In the genomic region with DNA sequence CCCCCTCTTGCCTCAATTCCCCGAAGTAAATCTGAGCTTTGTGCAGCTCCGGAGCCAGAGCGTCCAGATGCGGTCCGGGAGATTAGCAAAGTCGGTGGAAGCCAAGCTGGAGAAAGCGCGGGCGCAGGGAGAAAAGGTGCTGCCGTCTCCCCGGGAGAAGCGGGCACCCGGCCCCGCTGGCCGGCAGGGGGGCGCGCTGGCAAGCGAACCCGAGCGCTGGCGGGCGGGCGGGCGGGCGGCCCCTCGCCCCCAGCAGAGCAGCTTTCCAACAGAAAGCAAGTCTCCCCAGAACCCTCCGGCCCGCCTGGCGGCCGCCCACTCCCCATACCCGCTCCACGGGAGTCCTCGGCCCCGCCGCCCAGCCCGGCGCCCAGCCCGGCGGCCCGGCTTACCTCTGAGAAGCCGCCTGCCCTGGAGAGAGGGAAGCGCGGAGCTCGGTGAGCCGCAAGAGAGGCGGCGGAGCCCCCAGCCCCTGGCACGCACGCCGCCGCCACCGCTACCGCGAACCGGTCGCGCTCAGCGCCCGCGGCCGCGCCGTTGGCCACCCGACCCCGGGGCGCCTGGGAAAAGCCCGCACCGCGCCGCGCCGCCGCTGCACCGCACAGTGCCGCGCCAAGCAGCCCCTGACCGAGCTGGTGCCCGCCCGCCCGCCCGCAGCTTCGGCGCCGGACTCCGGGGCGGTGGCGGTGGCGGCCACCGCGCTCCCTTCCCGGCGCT, we compare ENCODE assay signal across 8 cellular contexts. TPM values are rescaled to one million over a fixed set of nuclear protein-coding genes. Genes with fewer than 3 reads are reported as not detected.
DNase-seq lines count a peak whose midpoint lies in the region; ATAC-seq and TF ChIP-seq lines count a peak whose summit lies in the region.

No MANE protein-coding gene starts in this region.

- H3K4me3 Mint-ChIP-seq in activated naive CD8-positive, alpha-beta T cell = peak overlapping the region; percentile 77
- peak overlapping the region; percentile 90 for H3K4me3 Mint-ChIP-seq in type B pancreatic cell

- TF ChIP-seq CTCF in type B pancreatic cell (conservative IDR thresholded peaks at IDR 0.05) = peak; percentile 38

- H3K36me3 Mint-ChIP-seq in activated naive CD8-positive, alpha-beta T cell = no peaks in the 10 kb centered on the region
- H3K36me3 Mint-ChIP-seq in type B pancreatic cell = no peaks in the 10 kb centered on the region

- ATAC-seq in HG03103 (IDR thresholded peaks at IDR 0.05; ENCODE audit: low read depth, unreplicated experiment) (peak; percentile 13), left colon (peak; percentile 6)

- DNase-seq in DMS53 (lab: John Stamatoyannopoulos, UW) (peak; percentile 54), DMS53 treated with DMSO at 0.1 percent for 48 hours (lab: John Stamatoyannopoulos, UW; ENCODE audit: unreplicated experiment) (no peak), left colon (no peak), type B pancreatic cell (ENCODE audit: extremely low spot score, unreplicated experiment) (no peak), amniotic stem cell (lab: John Stamatoyannopoulos, UW) (no peak), NCI-H1930 (lab: John Stamatoyannopoulos, UW) (no peak)

- intact Hi-C loops in left colon (cut with DNase I, micrococcal nuclease) = no loop called here

- no peaks in the 10 kb centered on the region for H3K9me3 Mint-ChIP-seq in activated naive CD8-positive, alpha-beta T cell (ENCODE audit: low read depth)
- no peaks in the 10 kb centered on the region for H3K9me3 Mint-ChIP-seq in type B pancreatic cell

- H3K27me3 Mint-ChIP-seq in activated naive CD8-positive, alpha-beta T cell = peaks cover 12% of the 10 kb centered on the region
- peaks cover 71% of the 10 kb centered on the region for H3K27me3 Mint-ChIP-seq in type B pancreatic cell

- H3K4me1 Mint-ChIP-seq in activated naive CD8-positive, alpha-beta T cell (ENCODE audit: low read depth) = peaks cover 25% of the 10 kb centered on the region
- peaks cover 7% of the 10 kb centered on the region for H3K4me1 Mint-ChIP-seq in type B pancreatic cell (ENCODE audit: unreplicated experiment)

- no peak overlapping the region for H3K27ac Mint-ChIP-seq in activated naive CD8-positive, alpha-beta T cell
- no peak overlapping the region for H3K27ac Mint-ChIP-seq in type B pancreatic cell

RNA-seq across cellular contexts. Expression of a gene that starts 0.5 kb away (rescaled TPM):
- 1 to 10 TPM in 1 of 2 donors, under 1 TPM in 1; 0.67 to 1.0 TPM for total RNA-seq in left colon
- 2.6 and 6.0 TPM in 2 replicates for total RNA-seq in type B pancreatic cell (ENCODE audit: low replicate concordance)

RNA-seq across cellular contexts. Expression of a gene that starts 29.2 kb away (rescaled TPM):
- total RNA-seq in left colon (100 to 1,000 TPM; 855 to 940 TPM), type B pancreatic cell (ENCODE audit: low replicate concordance) (1,929 and 1,967 TPM in 2 replicates)
